1 cellular context compared by ENCODE assay signal in the genomic region with DNA sequence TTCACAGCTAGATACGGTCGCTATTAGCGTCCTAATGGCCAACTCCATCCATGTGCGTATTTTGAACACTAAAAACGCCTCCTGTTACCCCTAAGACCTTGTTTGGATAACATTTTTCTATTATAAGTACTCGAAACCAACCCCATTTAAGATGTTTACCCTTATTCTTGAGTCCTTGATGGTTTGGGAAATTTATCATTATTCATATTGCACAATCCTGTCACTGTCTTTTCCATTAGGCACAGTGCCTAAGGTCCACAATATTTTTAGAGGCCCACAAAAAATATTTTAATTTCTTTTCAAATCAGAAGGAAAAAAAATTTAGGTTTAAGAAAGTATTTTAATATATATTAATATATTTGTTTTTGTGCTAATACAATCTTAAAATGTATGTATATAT.
TF ChIP-seq lines count a peak whose summit lies in the region.

No MANE protein-coding gene starts in this region.

TF ChIP-seq in WTC11, 78 proteins besides CTCF, POLR2A, EP300 and RAD21 (continued from another document):
- TF ChIP-seq, protein P1, sequence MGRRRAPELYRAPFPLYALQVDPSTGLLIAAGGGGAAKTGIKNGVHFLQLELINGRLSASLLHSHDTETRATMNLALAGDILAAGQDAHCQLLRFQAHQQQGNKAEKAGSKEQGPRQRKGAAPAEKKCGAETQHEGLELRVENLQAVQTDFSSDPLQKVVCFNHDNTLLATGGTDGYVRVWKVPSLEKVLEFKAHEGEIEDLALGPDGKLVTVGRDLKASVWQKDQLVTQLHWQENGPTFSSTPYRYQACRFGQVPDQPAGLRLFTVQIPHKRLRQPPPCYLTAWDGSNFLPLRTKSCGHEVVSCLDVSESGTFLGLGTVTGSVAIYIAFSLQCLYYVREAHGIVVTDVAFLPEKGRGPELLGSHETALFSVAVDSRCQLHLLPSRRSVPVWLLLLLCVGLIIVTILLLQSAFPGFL (CRISPR knock-in tag; IDR thresholded peaks at IDR 0.05; ENCODE audit: borderline replicate concordance): no peak
- TF ChIP-seq RELA (CRISPR knock-in tag; IDR thresholded peaks at IDR 0.05; ENCODE audit: borderline replicate concordance): no peak
- TF ChIP-seq, protein P2, sequence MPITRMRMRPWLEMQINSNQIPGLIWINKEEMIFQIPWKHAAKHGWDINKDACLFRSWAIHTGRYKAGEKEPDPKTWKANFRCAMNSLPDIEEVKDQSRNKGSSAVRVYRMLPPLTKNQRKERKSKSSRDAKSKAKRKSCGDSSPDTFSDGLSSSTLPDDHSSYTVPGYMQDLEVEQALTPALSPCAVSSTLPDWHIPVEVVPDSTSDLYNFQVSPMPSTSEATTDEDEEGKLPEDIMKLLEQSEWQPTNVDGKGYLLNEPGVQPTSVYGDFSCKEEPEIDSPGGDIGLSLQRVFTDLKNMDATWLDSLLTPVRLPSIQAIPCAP (CRISPR knock-in tag; IDR thresholded peaks at IDR 0.05): no peak
- TF ChIP-seq, protein P3, sequence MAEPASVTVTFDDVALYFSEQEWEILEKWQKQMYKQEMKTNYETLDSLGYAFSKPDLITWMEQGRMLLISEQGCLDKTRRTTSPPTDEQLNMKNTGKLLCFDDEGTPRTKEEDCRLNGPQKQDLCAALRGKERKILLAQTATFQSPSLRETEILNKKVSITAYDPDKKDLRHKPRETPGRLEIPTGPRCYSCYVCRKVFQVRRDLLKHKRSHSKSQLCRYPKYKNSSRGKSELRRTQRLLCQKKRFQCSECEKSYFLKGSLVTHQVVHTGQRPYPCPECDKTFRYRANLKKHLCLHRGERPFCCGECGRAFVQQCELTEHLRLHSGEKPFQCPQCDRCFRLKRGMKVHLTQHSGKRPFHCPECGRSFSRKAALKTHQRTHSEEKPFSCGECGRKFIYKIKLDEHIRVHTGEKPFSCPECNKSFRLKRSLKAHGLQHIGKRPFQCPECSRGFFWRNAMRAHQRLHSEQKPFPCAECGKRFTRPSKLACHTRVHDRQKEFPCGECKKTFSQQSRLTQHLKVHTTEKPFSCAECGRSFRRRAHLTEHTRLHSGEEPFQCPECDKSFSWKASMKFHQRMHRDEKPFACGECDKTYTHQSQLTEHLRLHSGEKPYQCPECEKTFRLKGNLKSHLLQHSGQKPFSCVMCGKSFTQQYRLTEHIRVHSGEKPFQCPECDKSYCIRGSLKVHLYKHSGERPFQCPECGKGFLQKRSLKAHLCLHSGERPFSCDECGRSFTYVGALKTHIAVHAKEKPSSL (CRISPR knock-in tag; conservative IDR thresholded peaks at IDR 0.05): no peak
